Comparison of ENCODE assay signal across 8 cellular contexts in genomic region chr5:180495292-180495691, GRCh38. TPM values are rescaled to one million over a fixed set of nuclear protein-coding genes. Genes with fewer than 3 reads are reported as not detected.
DNase-seq lines count a peak whose midpoint lies in the region; TF ChIP-seq lines count a peak whose summit lies in the region.

No MANE protein-coding gene starts in this region.

- H3K9me3 ChIP-seq in mesodermal cell (ENCODE audit: control insufficient read depth, low read length): peaks cover 6% of the 10 kb centered on the region

- H3K36me3 ChIP-seq in mesodermal cell (ENCODE audit: control insufficient read depth, insufficient read depth, low read length): peaks cover 39% of the 10 kb centered on the region

- no peak for TF ChIP-seq CTCF in 22Rv1 (IDR thresholded peaks at IDR 0.05)

- H3K4me3 ChIP-seq in mesodermal cell (ENCODE audit: extremely low read depth, insufficient read depth, low read length, poor library complexity, severe bottlenecking): peak overlapping the region; percentile 86

- DNase-seq in HT-29 (ENCODE audit: low spot score): peak; percentile 36
- peak; percentile 28 to 40 for DNase-seq in T47D (ENCODE audit: low read depth in 1 of 2, low spot score in 1 of 2)
- no peak for DNase-seq in globus pallidus (ENCODE audit: low spot score)
- DNase-seq in NCI-H2171 treated with DMSO at 0.1 percent for 48 hours (lab: John Stamatoyannopoulos, UW): no peak
- DNase-seq in ecto neural progenitor cell (ENCODE audit: low spot score): no peak
- no peak for DNase-seq in T1000 (lab: John Stamatoyannopoulos, UW)

- WGBS in mesodermal cell (ENCODE audit: insufficient coverage in 2 of 2), 2 experiments: 6 to 23% methylated on average over 2 to 5 of the region's 7 CpGs

- in situ Hi-C loops in T47D (cut with HindIII; ENCODE audit: low pct_unique_long_range_greater_than_20kb, low sequenced_read_pairs): no loop called here

- H3K27ac ChIP-seq in 22Rv1 (peak overlapping the region; percentile 83), mesodermal cell (ENCODE audit: low read depth, low read length, severe bottlenecking) (peak overlapping the region; percentile 96)

- H3K4me1 ChIP-seq in mesodermal cell (ENCODE audit: control insufficient read depth, insufficient read depth, low read length, poor library complexity, severe bottlenecking): no peaks in the 10 kb centered on the region

RNA-seq across cellular contexts. Expression of gene CNOT6, which starts 1.1 kb away (rescaled TPM):
- 9.8 and 15.3 TPM in 2 replicates for total RNA-seq in HT-29 (2014; rRNA removed; shearing (Covaris generic))
- 32.4 TPM for polyA plus RNA-seq in mesodermal cell (2013, experiment 1 of 2)
- 31.0 TPM for polyA plus RNA-seq in mesodermal cell (2013, experiment 2 of 2)

Comparison
In these comparisons a context has a peak if more than half of its experiments do, and no peak if none do; other contexts are left out.
1. DNase-seq: peak in HT-29 (single experiment) and T47D (2 of 2); none in globus pallidus (single experiment), NCI-H2171 treated with DMSO at 0.1 percent for 48 hours (single experiment), ecto neural progenitor cell (single experiment) and T1000 (single experiment).